8 cellular contexts compared by ENCODE assay signal in genomic region chr4:1200425-1201035, GRCh38. TPM values are rescaled to one million over a fixed set of nuclear protein-coding genes. Genes with fewer than 3 reads are reported as not detected.
A peak's percentile ranks its signal among the peaks of the same experiment; 100 is the strongest.
DNase-seq lines count a peak whose midpoint lies in the region; ATAC-seq and TF ChIP-seq lines count a peak whose summit lies in the region.

No MANE protein-coding gene starts in this region.

- 66% methylated on average over 13 of the region's 20 CpGs for WGBS in hepatocyte (ENCODE audit: low lambda C conversion rate, missing lambda C conversion rate)
- WGBS in thymus = 6% methylated on average over 20 of the region's 20 CpGs

- peak; percentile 13 for ATAC-seq in HG02981 (IDR thresholded peaks at IDR 0.05; ENCODE audit: unreplicated experiment)

- no peak overlapping the region for H3K4me3 Mint-ChIP-seq in neural progenitor cell

- no peaks in the 10 kb centered on the region for H4K20me1 ChIP-seq in hepatocyte (ENCODE audit: insufficient read depth, poor library complexity, severe bottlenecking)
- no peaks in the 10 kb centered on the region for H4K20me1 ChIP-seq in neural progenitor cell (ENCODE audit: low read depth)

- H3K27ac Mint-ChIP-seq in neural progenitor cell = no peak overlapping the region

- H3K9me3 ChIP-seq in hepatocyte (ENCODE audit: low read depth) (no peaks in the 10 kb centered on the region), thymus (ENCODE audit: control insufficient read depth) (no peaks in the 10 kb centered on the region), neural progenitor cell (ENCODE audit: low read depth) (no peaks in the 10 kb centered on the region)

- H3K9me2 ChIP-seq in hepatocyte (replicated peaks; ENCODE audit: insufficient read depth) = no peaks in the 10 kb centered on the region

- H3K4me1 ChIP-seq in hepatocyte (ENCODE audit: insufficient read depth) (peaks cover 47% of the 10 kb centered on the region), thymus (ENCODE audit: control insufficient read depth, insufficient read depth, low read length) (peaks cover 25% of the 10 kb centered on the region), neural progenitor cell (no peaks in the 10 kb centered on the region)

- peak overlapping the region; percentile 64 for H3K4me2 ChIP-seq in hepatocyte
- H3K4me2 ChIP-seq in neural progenitor cell = no peak overlapping the region

- no peaks in the 10 kb centered on the region for H3K36me3 Mint-ChIP-seq in neural progenitor cell

- TF ChIP-seq CTCF in hepatocyte (IDR thresholded peaks at IDR 0.05; ENCODE audit: poor library complexity) = no peak
- no peak for TF ChIP-seq CTCF in neural progenitor cell (IDR thresholded peaks at IDR 0.05)

- H3K79me2 ChIP-seq in hepatocyte (no peaks in the 10 kb centered on the region), neural progenitor cell (ENCODE audit: low read depth) (no peaks in the 10 kb centered on the region)

- H3K9me3 Mint-ChIP-seq in neural progenitor cell = no peaks in the 10 kb centered on the region

- H2AFZ ChIP-seq in hepatocyte (no peak overlapping the region), neural progenitor cell (replicated peaks) (no peak overlapping the region)

- H3K27ac ChIP-seq in hepatocyte (peak overlapping the region; percentile 86), thymus (ENCODE audit: low read depth) (peak overlapping the region; percentile 98), neural progenitor cell (no peak overlapping the region)

- H3K4me3 ChIP-seq in hepatocyte (no peak overlapping the region), thymus (ENCODE audit: low read length) (peak overlapping the region; percentile 58), neural progenitor cell (no peak overlapping the region)

- H3K27me3 ChIP-seq in hepatocyte (no peaks in the 10 kb centered on the region), thymus (ENCODE audit: control insufficient read depth, insufficient read depth) (no peaks in the 10 kb centered on the region), neural progenitor cell (no peaks in the 10 kb centered on the region)

- H3K36me3 ChIP-seq in hepatocyte (replicated peaks; ENCODE audit: insufficient read depth, low read depth) (no peaks in the 10 kb centered on the region), thymus (ENCODE audit: control insufficient read depth, insufficient read depth) (peaks cover 4% of the 10 kb centered on the region), neural progenitor cell (no peaks in the 10 kb centered on the region)

- no peak overlapping the region for H3K9ac ChIP-seq in neural progenitor cell

- H3F3A ChIP-seq in neural progenitor cell (ENCODE audit: low read depth) = no peaks in the 10 kb centered on the region

- H3K4me1 Mint-ChIP-seq in neural progenitor cell = peaks cover 3% of the 10 kb centered on the region

- peaks cover 7% of the 10 kb centered on the region for H3K27me3 Mint-ChIP-seq in neural progenitor cell (ENCODE audit: insufficient read depth, low read depth)

- DNase-seq in GM03348 (ENCODE audit: low spot score) (peak; percentile 94), hepatocyte (ENCODE audit: low spot score) (peak; percentile 72), neural progenitor cell (ENCODE audit: low spot score) (no peak), NCI-H187 treated with DMSO at 0.1 percent for 48 hours (lab: John Stamatoyannopoulos, UW) (no peak), NCI-H774 (lab: John Stamatoyannopoulos, UW) (no peak)
- peak; percentile 16 for DNase-seq in activated CD8-positive, alpha-beta memory T cell treated with anti-CD3 and anti-CD28 coated beads, Interleukin-2, amount 50 U/mL, for 4 hours

RNA-seq across cellular contexts. Expression of gene SPON2, which starts 28.1 kb away (rescaled TPM):
- total RNA-seq in hepatocyte (308 and 403 TPM in 2 replicates), neural progenitor cell (ENCODE audit: low replicate concordance) (2.1 and 9.0 TPM in 2 replicates)
- polyA plus RNA-seq in hepatocyte (1,210 and 1,380 TPM in 2 replicates), thymus (48.2 TPM)

RNA-seq across cellular contexts. Expression of gene CTBP1, which starts 48.4 kb away (rescaled TPM):
- total RNA-seq in hepatocyte (129 and 169 TPM in 2 replicates), neural progenitor cell (ENCODE audit: low replicate concordance) (171 and 243 TPM in 2 replicates)
- polyA plus RNA-seq in hepatocyte (147 and 179 TPM in 2 replicates), thymus (188 TPM)

Comparison
In these comparisons a context has a peak if more than half of its experiments do, and no peak if none do; other contexts are left out.
1. DNase-seq: peak in GM03348 (single experiment), activated CD8-positive, alpha-beta memory T cell treated with anti-CD3 and anti-CD28 coated beads, Interleukin-2, amount 50 U/mL, for 4 hours (single experiment) and hepatocyte (single experiment); none in neural progenitor cell (single experiment), NCI-H187 treated with DMSO at 0.1 percent for 48 hours (single experiment) and NCI-H774 (single experiment).
2. RNA of gene SPON2, which starts 28.1 kb away (total RNA-seq): 308 to 403 TPM in hepatocyte; 2.1 to 9.0 TPM in neural progenitor cell; every median in the first group is over 10 times any median in the second.